Comparison of ENCODE assay signal across 2 cellular contexts in the genomic region with DNA sequence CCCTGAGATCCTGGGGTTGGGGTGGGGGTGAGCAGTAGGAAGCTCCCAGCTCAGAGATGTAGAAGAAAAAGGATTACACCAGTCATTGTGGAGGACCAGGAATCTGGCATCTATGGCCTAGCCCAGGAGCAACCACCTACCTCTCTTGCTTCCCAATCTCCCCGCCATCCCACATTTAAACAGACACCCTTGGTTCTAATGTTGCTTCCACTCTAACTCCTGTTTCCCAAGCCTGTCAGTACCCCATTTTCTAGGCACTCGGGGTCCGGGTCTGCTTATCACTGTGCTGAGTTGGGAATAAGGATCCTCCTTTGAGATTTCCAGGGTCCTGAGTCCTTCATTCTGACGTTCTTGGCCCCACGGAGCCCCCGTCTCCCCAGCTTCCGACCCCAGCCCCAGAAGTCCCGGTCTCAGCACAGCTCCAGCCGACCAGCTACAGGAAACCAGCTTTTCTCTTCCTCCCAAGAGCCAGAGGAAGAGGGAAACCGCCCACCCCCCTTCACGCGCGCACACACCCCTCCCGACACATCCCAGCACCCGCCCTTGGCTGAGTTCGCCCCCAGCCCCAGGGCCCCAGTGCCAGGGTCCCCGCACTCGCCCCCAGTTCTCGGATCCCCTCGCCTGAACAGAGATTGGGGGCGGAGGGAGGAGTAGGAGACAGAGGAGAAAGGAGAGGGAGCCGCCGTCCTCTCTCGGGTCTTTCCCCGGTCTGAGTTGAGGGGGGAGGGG.
TF ChIP-seq lines count a peak whose summit lies in the region.

No MANE protein-coding gene starts in this region.

TF ChIP-seq in H1, 55 proteins besides CTCF, POLR2A, EP300 and RAD21:
- TF ChIP-seq JUND (IDR thresholded peaks at IDR 0.05; ENCODE audit: low read length) (no peak), EZH2 (IDR thresholded peaks at IDR 0.05; ENCODE audit: low read depth, low read length, severe bottlenecking) (peak; percentile 34)
TF ChIP-seq in H1: peak in this region for 1.

TF ChIP-seq in neural cell, 6 proteins besides CTCF, POLR2A, EP300 and RAD21:
- peak; percentile 12 for TF ChIP-seq EZH2 (IDR thresholded peaks at IDR 0.05; ENCODE audit: borderline replicate concordance, insufficient read depth, low read length, poor library complexity, severe bottlenecking)
- TF ChIP-seq REST (IDR thresholded peaks at IDR 0.05; ENCODE audit: borderline replicate concordance) = no peak
- no peak for TF ChIP-seq POLR2AphosphoS5 (IDR thresholded peaks at IDR 0.05)
- no peak for TF ChIP-seq TAF1 (IDR thresholded peaks at IDR 0.05; ENCODE audit: low read depth)
- TF ChIP-seq SMC3 (conservative IDR thresholded peaks at IDR 0.05; ENCODE audit: poor library complexity) = no peak
- no peak for TF ChIP-seq MXI1 (conservative IDR thresholded peaks at IDR 0.05; ENCODE audit: poor library complexity, severe bottlenecking)
